Comparison of ENCODE assay signal across 9 cellular contexts in genomic region chr6:53244958-53245357, GRCh38.
DNase-seq lines count a peak whose midpoint lies in the region; ATAC-seq and TF ChIP-seq lines count a peak whose summit lies in the region.
"Had no signal": no experiment of that assay in that cellular context is flagged by ENCODE, and none has a peak within 500 bp of the region (broad histone marks: within the 10 kb centered on the region; RNA-seq: fewer than 3 reads in every experiment).

No MANE protein-coding gene starts in this region.

- peaks cover 2% of the 10 kb centered on the region for H3F3A ChIP-seq in SK-N-SH (replicated peaks; ENCODE audit: insufficient read depth)

- H3K36me3 ChIP-seq in left ventricle myocardium inferior (no peaks in the 10 kb centered on the region), SK-N-SH (replicated peaks in 1 of 2; ENCODE audit: control insufficient read depth in 1 of 2, insufficient read depth in 2 of 2, low read length in 1 of 2) (no peaks in the 10 kb centered on the region)

- no peaks in the 10 kb centered on the region for H3K9me3 Mint-ChIP-seq in stimulated activated effector memory CD8-positive, alpha-beta T cell treated with anti-CD3 and anti-CD28 coated beads, Interleukin-12 subunit alpha, Interleukin-12 subunit beta, amount 100 ng/mL, for 72 hours

- H2AFZ ChIP-seq in SK-N-SH (ENCODE audit: low read depth): no peak overlapping the region

- intact Hi-C loops in Right ventricle myocardium superior (cut with DNase I): no loop called here
- intact Hi-C loops in left ventricle myocardium inferior (cut with micrococcal nuclease): no loop called here

- WGBS in SK-N-SH (ENCODE audit: low lambda C conversion rate): 91% methylated on average over 5 of the region's 5 CpGs

- CTCF ChIA-PET in SK-N-SH (lab: Yijun Ruan, JAX): no interaction called here

- H3K27ac Mint-ChIP-seq in stimulated activated effector memory CD8-positive, alpha-beta T cell treated with anti-CD3 and anti-CD28 coated beads, Interleukin-12 subunit alpha, Interleukin-12 subunit beta, amount 100 ng/mL, for 72 hours: no peak overlapping the region
- H3K27ac Mint-ChIP-seq: activated naive CD8-positive, alpha-beta T cell treated with anti-CD3 and anti-CD28 coated beads, Interleukin-2, amount 10 ng/mL, durations not matched to agents 7 days and 5 days had no signal

- TF ChIP-seq RAD21 in SK-N-SH (IDR thresholded peaks at IDR 0.05; ENCODE audit: low read length): no peak

- no peak for TF ChIP-seq POLR2A in NB4 (IDR thresholded peaks at IDR 0.05; ENCODE audit: extremely low read depth, insufficient read length)

- no peaks in the 10 kb centered on the region for H3K79me2 ChIP-seq in SK-N-SH (ENCODE audit: insufficient read depth)

- H3K4me2 ChIP-seq in SK-N-SH: no peak overlapping the region

- no peaks in the 10 kb centered on the region for H3K36me3 Mint-ChIP-seq in stimulated activated effector memory CD8-positive, alpha-beta T cell treated with anti-CD3 and anti-CD28 coated beads, Interleukin-12 subunit alpha, Interleukin-12 subunit beta, amount 100 ng/mL, for 72 hours
- H3K36me3 Mint-ChIP-seq: activated naive CD8-positive, alpha-beta T cell treated with anti-CD3 and anti-CD28 coated beads, Interleukin-2, amount 10 ng/mL, durations not matched to agents 7 days and 5 days had no signal

- H3K9ac ChIP-seq in SK-N-SH: no peak overlapping the region

- TF ChIP-seq CTCF in left ventricle myocardium inferior (IDR thresholded peaks at IDR 0.05; ENCODE audit: borderline replicate concordance) (no peak), NB4 (IDR thresholded peaks at IDR 0.05; ENCODE audit: low read depth, low read length) (no peak), SK-N-SH (IDR thresholded peaks at IDR 0.05) (no peak)

- H3K4me1 ChIP-seq in left ventricle myocardium inferior: no peaks in the 10 kb centered on the region
- no peaks in the 10 kb centered on the region for H3K4me1 ChIP-seq in SK-N-SH (ENCODE audit: control insufficient read depth in 1 of 2, insufficient read depth in 2 of 2, low read depth in 1 of 2, low read length in 1 of 2)

- peak; percentile 41 for DNase-seq in Right ventricle myocardium superior
- no peak for DNase-seq in left ventricle myocardium inferior
- peak; percentile 93 for DNase-seq in NB4 (ENCODE audit: low read depth)
- no peak for DNase-seq in stimulated activated effector memory CD8-positive, alpha-beta T cell treated with anti-CD3 and anti-CD28 coated beads, Interleukin-12 subunit alpha, Interleukin-12 subunit beta, amount 100 ng/mL, for 72 hours (ENCODE audit: low spot score in 2 of 2)
- no peak for DNase-seq in NCI-H1694 (lab: John Stamatoyannopoulos, UW)
- no peak for DNase-seq in NCI-H1092 treated with DMSO at 0.1 percent for 48 hours (lab: John Stamatoyannopoulos, UW)
- DNase-seq in SK-N-SH: no peak
- DNase-seq: activated naive CD8-positive, alpha-beta T cell treated with anti-CD3 and anti-CD28 coated beads, Interleukin-2, amount 10 ng/mL, durations not matched to agents 7 days and 5 days had no signal

- H4K20me1 ChIP-seq in SK-N-SH (ENCODE audit: insufficient read depth): no peaks in the 10 kb centered on the region

- H3K4me3 ChIP-seq in left ventricle myocardium inferior: no peak overlapping the region
- no peak overlapping the region for H3K4me3 ChIP-seq in NB4 (ENCODE audit: low read depth, low read length)
- no peak overlapping the region for H3K4me3 ChIP-seq in SK-N-SH (ENCODE audit: low read depth in 2 of 2, low read length in 1 of 2)

- H3K9me3 ChIP-seq in left ventricle myocardium inferior (replicated peaks) (peaks cover 5% of the 10 kb centered on the region), SK-N-SH (no peaks in the 10 kb centered on the region)

- H3K4me1 Mint-ChIP-seq in stimulated activated effector memory CD8-positive, alpha-beta T cell treated with anti-CD3 and anti-CD28 coated beads, Interleukin-12 subunit alpha, Interleukin-12 subunit beta, amount 100 ng/mL, for 72 hours: peaks cover 14% of the 10 kb centered on the region

- no peaks in the 10 kb centered on the region for H3K27me3 ChIP-seq in left ventricle myocardium inferior (ENCODE audit: low read depth)
- H3K27me3 ChIP-seq in SK-N-SH (ENCODE audit: insufficient read depth): no peaks in the 10 kb centered on the region

- ATAC-seq in Right ventricle myocardium superior (ENCODE audit: poor library complexity) (no peak), HG02678 (IDR thresholded peaks at IDR 0.05; ENCODE audit: unreplicated experiment) (peak; percentile 88)
- peak; percentile 73 for ATAC-seq in stimulated activated effector memory CD8-positive, alpha-beta T cell treated with anti-CD3 and anti-CD28 coated beads, Interleukin-12 subunit alpha, Interleukin-12 subunit beta, amount 100 ng/mL, for 72 hours

- no peak for TF ChIP-seq EP300 in SK-N-SH (IDR thresholded peaks at IDR 0.05; ENCODE audit: borderline replicate concordance in 1 of 2, low read depth in 1 of 2, low read length in 1 of 2)

- H3K27ac ChIP-seq in left ventricle myocardium inferior (replicated peaks) (no peak overlapping the region), SK-N-SH (ENCODE audit: low read depth in 2 of 2, low read length in 1 of 2) (no peak overlapping the region)

- POLR2A ChIA-PET in SK-N-SH (lab: Yijun Ruan, JAX): no interaction called here

- no peak overlapping the region for H3K4me3 Mint-ChIP-seq in stimulated activated effector memory CD8-positive, alpha-beta T cell treated with anti-CD3 and anti-CD28 coated beads, Interleukin-12 subunit alpha, Interleukin-12 subunit beta, amount 100 ng/mL, for 72 hours
- H3K4me3 Mint-ChIP-seq: activated naive CD8-positive, alpha-beta T cell treated with anti-CD3 and anti-CD28 coated beads, Interleukin-2, amount 10 ng/mL, durations not matched to agents 7 days and 5 days had no signal

- no peaks in the 10 kb centered on the region for H3K9me2 ChIP-seq in SK-N-SH

TF ChIP-seq in SK-N-SH, 30 proteins besides CTCF, POLR2A, EP300 and RAD21:
- TF ChIP-seq RXRA (IDR thresholded peaks at IDR 0.05; ENCODE audit: borderline replicate concordance, low read depth): no peak

Comparison
In these comparisons a context has a peak if more than half of its experiments do, and no peak if none do; other contexts are left out.
1. DNase-seq: peak in Right ventricle myocardium superior (single experiment) and NB4 (single experiment); none in left ventricle myocardium inferior (single experiment), stimulated activated effector memory CD8-positive, alpha-beta T cell treated with anti-CD3 and anti-CD28 coated beads, Interleukin-12 subunit alpha, Interleukin-12 subunit beta, amount 100 ng/mL, for 72 hours (0 of 2), NCI-H1694 (single experiment), NCI-H1092 treated with DMSO at 0.1 percent for 48 hours (single experiment) and SK-N-SH (single experiment).